In genomic region chr9:137606005-137606601, GRCh38 we compare ENCODE assay signal across 6 cellular contexts. TPM values are rescaled to one million over a fixed set of nuclear protein-coding genes. Genes with fewer than 3 reads are reported as not detected.
DNase-seq lines count a peak whose midpoint lies in the region; TF ChIP-seq lines count a peak whose summit lies in the region.

No MANE protein-coding gene starts in this region.

- CTCF ChIA-PET in RWPE1 (lab: Yijun Ruan, JAX): no interaction called here

- H3K4me3 ChIP-seq in right atrium auricular region (peak overlapping the region; percentile 77 to 86), tibial nerve (peak overlapping the region; percentile 30 to 84 (median 66))

- no peak for TF ChIP-seq EP300 in tibial nerve (IDR thresholded peaks at IDR 0.05)

- H3K27me3 ChIP-seq in right atrium auricular region: no peaks in the 10 kb centered on the region
- no peaks in the 10 kb centered on the region for H3K27me3 ChIP-seq in tibial nerve

- H3K9me3 ChIP-seq in right atrium auricular region (no peaks in the 10 kb centered on the region), tibial nerve (no peaks in the 10 kb centered on the region)

- TF ChIP-seq POLR2A in tibial nerve (IDR thresholded peaks at IDR 0.05): no peak

- 5 to 17% methylated on average over 13 to 51 of the region's 57 CpGs for WGBS in tibial nerve, 2 donors

- POLR2A ChIA-PET in RWPE1 (lab: Yijun Ruan, JAX; ENCODE audit: low non-redundant PET): interaction anchor here (1.6 kb wide), 1 partner anchor 15 kb away, joined by 13 read pairs; the partner anchor contains the start of gene ZMYND19

- TF ChIP-seq CTCF in RWPE1 (conservative IDR thresholded peaks at IDR 0.05; ENCODE audit: low read depth): no peak
- no peak for TF ChIP-seq CTCF in right atrium auricular region (IDR thresholded peaks at IDR 0.05)
- TF ChIP-seq CTCF in tibial nerve (IDR thresholded peaks at IDR 0.05): no peak

- H3K4me1 ChIP-seq in right atrium auricular region (peaks cover 0 to 41% of the 10 kb centered on the region in 2 donors), tibial nerve (peaks cover 0 to 51% (median 18%) of the 10 kb centered on the region in 4 donors)

- H3K27ac ChIP-seq in RWPE1: peak overlapping the region; percentile 100
- H3K27ac ChIP-seq in right atrium auricular region: peak overlapping the region; percentile 81 to 90
- peak overlapping the region; percentile 3 to 93 (median 85) for H3K27ac ChIP-seq in tibial nerve

- peak; percentile 47 for DNase-seq in stimulated activated CD4-positive, alpha-beta T cell treated with anti-CD3 and anti-CD28 coated beads, Interleukin-15, amount 100 ng/mL, for 24 hours
- DNase-seq in stimulated activated CD4-positive, alpha-beta T cell treated with anti-CD3 and anti-CD28 coated beads, Interleukin-1b, Interleukin-23, amount 100 ng/mL, for 48 hours: no peak
- DNase-seq in RWPE1 (ENCODE audit: low spot score) (no peak), right atrium auricular region (ENCODE audit: low spot score) (no peak), tibial nerve (ENCODE audit: low spot score in 2 of 2) (no peak), dedifferentiated amniotic fluid mesenchymal stem cell (ENCODE audit: extremely low spot score) (no peak)

- H3K36me3 ChIP-seq in right atrium auricular region (no peaks in the 10 kb centered on the region), tibial nerve (no peaks in the 10 kb centered on the region)

RNA-seq across cellular contexts. Expression of gene ARRDC1, which starts 0.6 kb away (rescaled TPM):
- total RNA-seq in right atrium auricular region (10 to 100 TPM; 21.4 to 37.8 TPM), tibial nerve (10 to 100 TPM; 26.4 to 83.1 (median 50.1) TPM)

RNA-seq across cellular contexts. Expression of gene EHMT1, which starts 12.7 kb away (rescaled TPM):
- 10 to 100 TPM; 24.1 to 34.6 TPM for total RNA-seq in right atrium auricular region
- 100 to 1,000 TPM in 3 of 4 donors, 10 to 100 TPM in 1; 96.4 to 136 (median 118) TPM for total RNA-seq in tibial nerve

RNA-seq across cellular contexts. Expression of gene ZMYND19, which starts 15.8 kb away (rescaled TPM):
- 1 to 10 TPM; 5.0 to 6.4 TPM for total RNA-seq in right atrium auricular region
- total RNA-seq in tibial nerve: 10 to 100 TPM; 13.8 to 17.4 (median 15.8) TPM

RNA-seq across cellular contexts. Expression of gene DPH7, which starts 27.4 kb away (rescaled TPM):
- total RNA-seq in right atrium auricular region (10 to 100 TPM; 17.9 to 21.0 TPM), tibial nerve (10 to 100 TPM; 40.8 to 61.5 (median 42.4) TPM)

RNA-seq across cellular contexts. Expression of gene MRPL41, which starts 54.4 kb away (rescaled TPM):
- 100 to 1,000 TPM; 172 to 238 TPM for total RNA-seq in right atrium auricular region
- 100 to 1,000 TPM in 1 of 4 donors, 10 to 100 TPM in 3; 77.1 to 161 (median 98.3) TPM for total RNA-seq in tibial nerve
